ENCODE assay signal across 8 cellular contexts in genomic region chr14:101077511-101078074, GRCh38.
A peak's percentile ranks its signal among the peaks of the same experiment; 100 is the strongest.
DNase-seq lines count a peak whose midpoint lies in the region; ATAC-seq and TF ChIP-seq lines count a peak whose summit lies in the region.

No MANE protein-coding gene starts in this region.

- TF ChIP-seq CTCF in fibroblast of pulmonary artery (IDR thresholded peaks at IDR 0.05; ENCODE audit: low read length, missing control alignments) = no peak

- CTCF ChIA-PET in HEK293T (lab: Yijun Ruan, JAX) = interaction anchor here (0.6 kb wide), 1 partner anchor 417 kb away, joined by 3 read pairs; no protein-coding TSS in a partner anchor

- DNase-seq in DMS79 (lab: John Stamatoyannopoulos, UW) (peak; percentile 75), NCI-H2227 (lab: John Stamatoyannopoulos, UW; ENCODE audit: unreplicated experiment) (peak; percentile 76), fibroblast of pulmonary artery (ENCODE audit: low read depth) (peak; percentile 23), occipital lobe (lab: John Stamatoyannopoulos, UW) (peak; percentile 42), HEK293T (ENCODE audit: extremely low spot score) (no peak)
- DNase-seq in effector CD8-positive, alpha-beta T cell (lab: John Stamatoyannopoulos, UW) = no peak

- ATAC-seq in HG03432 (IDR thresholded peaks at IDR 0.05; ENCODE audit: unreplicated experiment) (no peak), HG02759 (IDR thresholded peaks at IDR 0.05; ENCODE audit: unreplicated experiment) (no peak)

- H3K4me3 ChIP-seq in fibroblast of pulmonary artery (replicated peaks; ENCODE audit: low read depth, low read length) = peak overlapping the region; percentile 22

- POLR2A ChIA-PET in HEK293T (lab: Yijun Ruan, JAX) = no interaction called here

TF ChIP-seq in HEK293T, 16 proteins besides CTCF, POLR2A, EP300 and RAD21:
- no peak for TF ChIP-seq FOXK2 (IDR thresholded peaks at IDR 0.05)
- no peak for TF ChIP-seq ARNT (IDR thresholded peaks at IDR 0.05)
- TF ChIP-seq SUZ12 (IDR thresholded peaks at IDR 0.05) = no peak
- no peak for TF ChIP-seq BHLHE40 (IDR thresholded peaks at IDR 0.05; ENCODE audit: borderline replicate concordance)

Comparison
In these comparisons a context has a peak if more than half of its experiments do, and no peak if none do; other contexts are left out.
1. DNase-seq: peak in DMS79 (single experiment), NCI-H2227 (single experiment), fibroblast of pulmonary artery (single experiment) and occipital lobe (single experiment); none in HEK293T (single experiment) and effector CD8-positive, alpha-beta T cell (single experiment).